ENCODE assay signal across 13 cellular contexts in genomic region chr17:31371511-31372097, GRCh38. TPM values are rescaled to one million over a fixed set of nuclear protein-coding genes. Genes with fewer than 3 reads are reported as not detected.
DNase-seq lines count a peak whose midpoint lies in the region; ATAC-seq and TF ChIP-seq lines count a peak whose summit lies in the region.
"Had no signal": no experiment of that assay in that cellular context is flagged by ENCODE, and none has a peak within 500 bp of the region (broad histone marks: within the 10 kb centered on the region; RNA-seq: fewer than 3 reads in every experiment).

No MANE protein-coding gene starts in this region.

- DNase-seq in BJ (ENCODE audit: low read depth) (peak; percentile 6), GM04504 (ENCODE audit: low read depth) (peak; percentile 24), fibroblast of peridontal ligament (ENCODE audit: extremely low read depth) (peak; percentile 55), amygdala (lab: John Stamatoyannopoulos, UW) (no peak), islet precursor cell (no peak), NCI-H1694 treated with DMSO at 0.1 percent for 48 hours (lab: John Stamatoyannopoulos, UW) (no peak)
- DNase-seq: DMS79, NCI-H526 treated with DMSO at 0.1 percent for 48 hours, nephron progenitor cell, T-helper 1 cell had no signal

- POLR2A ChIA-PET in BJ (lab: Charles Lee): no interaction called here

- CTCF ChIA-PET in BJ (lab: Yijun Ruan, JAX): interaction anchor here (0.7 to 2.2 kb wide), 5 partner anchors 17 to 272 kb away, joined by 3 to 5 read pairs (median 4); no protein-coding TSS in a partner anchor

- no peak overlapping the region for H3K4me3 ChIP-seq in BJ (ENCODE audit: low read depth, low read length)
- H3K4me3 ChIP-seq: ascending aorta had no signal

- H3K27me3 ChIP-seq in BJ (ENCODE audit: control insufficient read depth, insufficient read depth, low read length): no peaks in the 10 kb centered on the region
- H3K27me3 ChIP-seq: ascending aorta had no signal

- peaks cover 1% of the 10 kb centered on the region; the same call in 1 of the 2 replicates for H3K36me3 ChIP-seq in BJ (ENCODE audit: control insufficient read depth, insufficient read depth, low read length)

- ATAC-seq in HG02798 (IDR thresholded peaks at IDR 0.05; ENCODE audit: poor library complexity, unreplicated experiment): no peak

- no peak for TF ChIP-seq CTCF in BJ (IDR thresholded peaks at IDR 0.05; ENCODE audit: insufficient read depth, low read depth, low read length)

TF ChIP-seq in PFSK-1, 5 proteins besides CTCF, POLR2A, EP300 and RAD21:
- TF ChIP-seq REST (IDR thresholded peaks at IDR 0.05; ENCODE audit: insufficient read depth in 1 of 2, low read depth in 2 of 2, low read length in 2 of 2): no peak
- no peak for TF ChIP-seq TAF1 (IDR thresholded peaks at IDR 0.05; ENCODE audit: borderline replicate concordance, insufficient read depth, low read length)
- TF ChIP-seq POLR2AphosphoS5 (IDR thresholded peaks at IDR 0.05; ENCODE audit: low read depth, low read length): no peak
- peak; percentile 80; the same call in 1 of the 2 replicates for TF ChIP-seq SIN3A (IDR thresholded peaks at IDR 0.05; ENCODE audit: borderline replicate concordance, insufficient read depth, low read length)
- TF ChIP-seq FOXP2 (optimal IDR thresholded peaks at IDR 0.05; ENCODE audit: borderline replicate concordance, extremely low read depth, extremely low read length, insufficient read depth): no peak

RNA-seq across cellular contexts. Expression of gene RAB11FIP4, which starts 19.9 kb away (rescaled TPM):
- polyA plus RNA-seq in BJ (2011; rRNA removed): 0.02 and 0.15 TPM in 2 replicates
- 0.09 and 0.41 TPM in 2 replicates for polyA minus RNA-seq in BJ (2011; rRNA and poly(A)+ RNA removed)
- 7.4 TPM for polyA plus RNA-seq in PFSK-1 (2012; ENCODE audit: insufficient read length, low read depth)

RNA-seq across cellular contexts. Expression of gene EVI2A, which starts 50.2 kb away (rescaled TPM):
- 0.21 and 0.49 TPM in 2 replicates for polyA plus RNA-seq in BJ (2011; rRNA removed)
- 0.14 TPM in 1 of 2 replicates, not detected in the other for polyA minus RNA-seq in BJ (2011; rRNA and poly(A)+ RNA removed)
- polyA plus RNA-seq in PFSK-1 (2012; ENCODE audit: insufficient read length, low read depth): not detected

RNA-seq across cellular contexts. Expression of gene EVI2B, which starts 57.8 kb away (rescaled TPM):
- 0.12 and 0.43 TPM in 2 replicates for polyA plus RNA-seq in BJ (2011; rRNA removed)
- polyA minus RNA-seq in BJ (2011; rRNA and poly(A)+ RNA removed): 0.21 TPM in 1 of 2 replicates, not detected in the other
- not detected for polyA plus RNA-seq in PFSK-1 (2012; ENCODE audit: insufficient read length, low read depth)

Comparison
In these comparisons a context has a peak if more than half of its experiments do, and no peak if none do; other contexts are left out.
1. DNase-seq: peak in BJ (single experiment), GM04504 (single experiment) and fibroblast of peridontal ligament (single experiment); none in amygdala (0 of 56), islet precursor cell (single experiment) and NCI-H1694 treated with DMSO at 0.1 percent for 48 hours (single experiment).